ENCODE assay signal across 1 cellular context in genomic region chr19:31347356-31347755, GRCh38.
TF ChIP-seq lines count a peak whose summit lies in the region.

No MANE protein-coding gene starts in this region.

TF ChIP-seq in GM23338, 12 proteins besides CTCF, POLR2A, EP300 and RAD21 (continued from another document):
- TF ChIP-seq ZNF462 (CRISPR knock-in tag; IDR thresholded peaks at IDR 0.05) (no peak), ZNF114 (CRISPR knock-in tag; IDR thresholded peaks at IDR 0.05) (no peak)
